13 cellular contexts compared by ENCODE assay signal in genomic region chr20:9218412-9219001, GRCh38.
A peak's percentile ranks its signal among the peaks of the same experiment; 100 is the strongest.
DNase-seq lines count a peak whose midpoint lies in the region; ATAC-seq and TF ChIP-seq lines count a peak whose summit lies in the region.
"Had no signal": no experiment of that assay in that cellular context is flagged by ENCODE, and none has a peak within 500 bp of the region (broad histone marks: within the 10 kb centered on the region; RNA-seq: fewer than 3 reads in every experiment).

No MANE protein-coding gene starts in this region.

- in situ Hi-C loops in GM23248 (cut with MboI), result no loop called here

- ATAC-seq in Right ventricle myocardium superior (ENCODE audit: poor library complexity) (peak; percentile 68), GM18870 (IDR thresholded peaks at IDR 0.05; ENCODE audit: unreplicated experiment) (no peak), HG03354 (IDR thresholded peaks at IDR 0.05; ENCODE audit: poor library complexity, severe bottlenecking, unreplicated experiment) (no peak), GM21360 (IDR thresholded peaks at IDR 0.05; ENCODE audit: unreplicated experiment) (no peak)
- ATAC-seq: natural killer cell treated with Interleukin-12 subunit alpha and Interleukin-12 subunit beta and Interleukin-15 and Interleukin-18, amount 100 ng/mL, for 72 hours; T-helper 17 cell had no signal

- no peak overlapping the region for H3K9ac ChIP-seq in GM23248

- H3K27ac ChIP-seq in GM23248 (no peak overlapping the region), sigmoid colon (peak overlapping the region in 3 of 4 donors; percentile 54 to 74 (median 62))
- H3K27ac ChIP-seq: HL-60 had no signal

- no peaks in the 10 kb centered on the region for H3K79me2 ChIP-seq in GM23248 (ENCODE audit: insufficient read depth)

- TF ChIP-seq CTCF in sigmoid colon (IDR thresholded peaks at IDR 0.05), result no peak

- no peak for TF ChIP-seq POLR2A in sigmoid colon (IDR thresholded peaks at IDR 0.05)

- H3K36me3 ChIP-seq in GM23248 (ENCODE audit: low read depth), result no peaks in the 10 kb centered on the region
- no peaks in the 10 kb centered on the region for H3K36me3 ChIP-seq in sigmoid colon

- H2AFZ ChIP-seq in GM23248, result no peak overlapping the region

- DNase-seq in GM23248, result peak; percentile 66
- peak; percentile 85 for DNase-seq in RPMI7951 (ENCODE audit: low read depth)
- DNase-seq in Right ventricle myocardium superior, result no peak
- DNase-seq in sigmoid colon, result no peak
- no peak for DNase-seq in central memory CD4-positive, alpha-beta T cell
- DNase-seq: NCI-H1092 treated with DMSO at 0.1 percent for 48 hours; NK-92 treated with Interleukin-12 subunit alpha and Interleukin-12 subunit beta, amount 100 ng/mL, for 24 hours; T-helper 17 cell had no signal

- intact Hi-C loops in Right ventricle myocardium superior (cut with DNase I) (no loop called here), sigmoid colon (cut with DNase I) (loop anchor here (2.0 kb wide), 1 partner anchor 150 kb away; the partner anchor contains the start of gene PLCB4)

- peaks cover 25% of the 10 kb centered on the region for H3F3A ChIP-seq in GM23248 (ENCODE audit: insufficient read depth)

- WGBS in GM23248 (ENCODE audit: low coverage in 1 of 2, low lambda C conversion rate in 2 of 2, missing lambda C conversion rate in 2 of 2), 2 experiments, result 67 to 70% methylated on average over 7 of the region's 7 CpGs
- WGBS in sigmoid colon, 2 donors, result 83 to 89% methylated on average over 7 of the region's 7 CpGs

- H4K20me1 ChIP-seq in GM23248 (ENCODE audit: insufficient read depth), result no peaks in the 10 kb centered on the region

- H3K9me3 ChIP-seq in GM23248 (ENCODE audit: low read depth) (no peaks in the 10 kb centered on the region), sigmoid colon (no peaks in the 10 kb centered on the region)

- H3K4me3 ChIP-seq in GM23248 (no peak overlapping the region), sigmoid colon (no peak overlapping the region)

- no peak overlapping the region for H3K4me2 ChIP-seq in GM23248 (ENCODE audit: unreplicated experiment)

- no peaks in the 10 kb centered on the region for H3K9me2 ChIP-seq in GM23248 (ENCODE audit: insufficient read depth)

- peaks cover 24% of the 10 kb centered on the region for H3K4me1 ChIP-seq in GM23248 (ENCODE audit: insufficient read depth)
- peaks cover 0 to 32% (median 18%) of the 10 kb centered on the region in 4 donors for H3K4me1 ChIP-seq in sigmoid colon

- no peak for TF ChIP-seq EP300 in sigmoid colon (IDR thresholded peaks at IDR 0.05)

- H3K27me3 ChIP-seq in GM23248 (replicated peaks; ENCODE audit: insufficient read depth) (no peaks in the 10 kb centered on the region), sigmoid colon (no peaks in the 10 kb centered on the region)

Comparison
In these comparisons a context has a peak if more than half of its experiments do, and no peak if none do; other contexts are left out.
1. DNase-seq: peak in GM23248 (single experiment) and RPMI7951 (single experiment); none in Right ventricle myocardium superior (single experiment), sigmoid colon (single experiment) and central memory CD4-positive, alpha-beta T cell (single experiment).